ENCODE assay signal across 1 cellular context in the genomic region with DNA sequence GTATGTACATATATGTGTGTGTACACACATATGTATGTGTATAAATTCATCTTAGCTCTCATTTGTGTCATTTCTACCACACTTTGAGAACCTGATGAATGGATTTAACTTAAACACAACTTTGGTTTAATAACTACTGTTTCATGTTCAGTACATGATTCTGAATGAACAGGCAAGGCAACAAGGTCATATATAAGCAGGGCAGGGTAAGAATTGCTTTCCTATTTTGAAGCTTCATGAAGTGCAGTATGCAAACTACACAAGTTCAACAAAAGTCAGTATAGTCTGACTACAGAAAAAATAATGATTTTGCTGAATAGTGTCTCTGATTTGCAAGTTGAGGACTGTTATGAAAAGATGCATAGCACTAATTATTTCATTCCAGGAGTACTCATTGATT.
TF ChIP-seq lines count a peak whose summit lies in the region.

No MANE protein-coding gene starts in this region.

TF ChIP-seq in K562, 482 proteins besides CTCF, POLR2A, EP300 and RAD21 (continued from another document):
- TF ChIP-seq, protein P1, sequence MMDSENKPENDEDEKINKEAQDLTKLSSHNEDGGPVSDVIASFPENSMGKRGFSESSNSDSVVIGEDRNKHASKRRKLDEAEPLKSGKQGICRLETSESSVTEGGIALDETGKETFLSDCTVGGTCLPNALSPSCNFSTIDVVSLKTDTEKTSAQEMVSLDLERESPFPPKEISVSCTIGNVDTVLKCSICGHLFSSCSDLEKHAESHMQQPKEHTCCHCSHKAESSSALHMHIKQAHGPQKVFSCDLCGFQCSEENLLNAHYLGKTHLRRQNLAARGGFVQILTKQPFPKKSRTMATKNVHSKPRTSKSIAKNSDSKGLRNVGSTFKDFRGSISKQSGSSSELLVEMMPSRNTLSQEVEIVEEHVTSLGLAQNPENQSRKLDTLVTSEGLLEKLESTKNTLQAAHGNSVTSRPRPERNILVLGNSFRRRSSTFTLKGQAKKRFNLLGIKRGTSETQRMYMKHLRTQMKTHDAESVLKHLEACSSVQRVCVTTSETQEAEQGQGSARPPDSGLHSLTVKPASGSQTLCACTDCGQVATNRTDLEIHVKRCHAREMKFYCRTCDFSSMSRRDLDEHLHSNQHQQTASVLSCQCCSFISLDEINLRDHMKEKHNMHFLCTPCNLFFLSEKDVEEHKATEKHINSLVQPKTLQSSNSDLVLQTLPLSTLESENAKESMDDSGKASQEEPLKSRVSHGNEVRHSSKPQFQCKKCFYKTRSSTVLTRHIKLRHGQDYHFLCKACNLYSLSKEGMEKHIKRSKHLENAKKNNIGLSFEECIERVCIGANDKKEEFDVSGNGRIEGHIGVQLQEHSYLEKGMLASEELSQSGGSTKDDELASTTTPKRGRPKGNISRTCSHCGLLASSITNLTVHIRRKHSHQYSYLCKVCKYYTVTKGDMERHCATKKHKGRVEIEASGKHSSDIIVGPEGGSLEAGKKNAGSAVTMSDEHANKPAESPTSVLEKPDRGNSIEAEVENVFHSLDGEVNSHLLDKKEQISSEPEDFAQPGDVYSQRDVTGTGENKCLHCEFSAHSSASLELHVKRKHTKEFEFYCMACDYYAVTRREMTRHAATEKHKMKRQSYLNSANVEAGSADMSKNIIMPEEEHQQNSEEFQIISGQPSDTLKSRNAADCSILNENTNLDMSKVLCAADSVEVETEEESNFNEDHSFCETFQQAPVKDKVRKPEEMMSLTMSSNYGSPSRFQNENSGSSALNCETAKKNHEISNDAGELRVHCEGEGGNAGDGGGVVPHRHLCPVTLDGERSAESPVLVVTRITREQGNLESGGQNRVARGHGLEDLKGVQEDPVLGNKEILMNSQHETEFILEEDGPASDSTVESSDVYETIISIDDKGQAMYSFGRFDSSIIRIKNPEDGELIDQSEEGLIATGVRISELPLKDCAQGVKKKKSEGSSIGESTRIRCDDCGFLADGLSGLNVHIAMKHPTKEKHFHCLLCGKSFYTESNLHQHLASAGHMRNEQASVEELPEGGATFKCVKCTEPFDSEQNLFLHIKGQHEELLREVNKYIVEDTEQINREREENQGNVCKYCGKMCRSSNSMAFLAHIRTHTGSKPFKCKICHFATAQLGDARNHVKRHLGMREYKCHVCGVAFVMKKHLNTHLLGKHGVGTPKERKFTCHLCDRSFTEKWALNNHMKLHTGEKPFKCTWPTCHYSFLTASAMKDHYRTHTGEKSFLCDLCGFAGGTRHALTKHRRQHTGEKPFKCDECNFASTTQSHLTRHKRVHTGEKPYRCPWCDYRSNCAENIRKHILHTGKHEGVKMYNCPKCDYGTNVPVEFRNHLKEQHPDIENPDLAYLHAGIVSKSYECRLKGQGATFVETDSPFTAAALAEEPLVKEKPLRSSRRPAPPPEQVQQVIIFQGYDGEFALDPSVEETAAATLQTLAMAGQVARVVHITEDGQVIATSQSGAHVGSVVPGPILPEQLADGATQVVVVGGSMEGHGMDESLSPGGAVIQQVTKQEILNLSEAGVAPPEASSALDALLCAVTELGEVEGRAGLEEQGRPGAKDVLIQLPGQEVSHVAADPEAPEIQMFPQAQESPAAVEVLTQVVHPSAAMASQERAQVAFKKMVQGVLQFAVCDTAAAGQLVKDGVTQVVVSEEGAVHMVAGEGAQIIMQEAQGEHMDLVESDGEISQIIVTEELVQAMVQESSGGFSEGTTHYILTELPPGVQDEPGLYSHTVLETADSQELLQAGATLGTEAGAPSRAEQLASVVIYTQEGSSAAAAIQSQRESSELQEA (IDR thresholded peaks at IDR 0.05; ENCODE audit: low read depth), result no peak
- TF ChIP-seq IRF2 (CRISPR knock-in tag; IDR thresholded peaks at IDR 0.05), result no peak
- no peak for TF ChIP-seq NFE2L1 (tag; IDR thresholded peaks at IDR 0.05; ENCODE audit: borderline replicate concordance, low read depth)
